Comparison of ENCODE assay signal across 10 cellular contexts in genomic region chr20:25288291-25289181, GRCh38. TPM values are rescaled to one million over a fixed set of nuclear protein-coding genes. Genes with fewer than 3 reads are reported as not detected.
DNase-seq lines count a peak whose midpoint lies in the region; ATAC-seq, FAIRE-seq and TF ChIP-seq lines count a peak whose summit lies in the region.
"Had no signal": no experiment of that assay in that cellular context is flagged by ENCODE, and none has a peak within 500 bp of the region (broad histone marks: within the 10 kb centered on the region; RNA-seq: fewer than 3 reads in every experiment).

No MANE protein-coding gene starts in this region.

- peak overlapping the region; percentile 32 for H3K27ac ChIP-seq in epithelial cell of prostate
- H3K27ac ChIP-seq: tibial artery had no signal

- intact Hi-C loops in activated CD4-positive, alpha-beta T cell treated with anti-CD3 and anti-CD28 coated beads, Interleukin-2, amount 10 ng/mL, durations not matched to agents 24 days and 14 days (cut with micrococcal nuclease) = no loop called here

- H3K36me3 Mint-ChIP-seq in activated CD4-positive, alpha-beta T cell treated with anti-CD3 and anti-CD28 coated beads, Interleukin-2, amount 10 ng/mL, durations not matched to agents 24 days and 14 days (ENCODE audit: low read depth) = peaks cover 31% of the 10 kb centered on the region

- peak; percentile 91 for ATAC-seq in GM19438 (IDR thresholded peaks at IDR 0.05; ENCODE audit: low read depth, unreplicated experiment)
- peak; percentile 98 for ATAC-seq in HG03103 (IDR thresholded peaks at IDR 0.05; ENCODE audit: low read depth, unreplicated experiment)

- H3K4me3 Mint-ChIP-seq in activated CD4-positive, alpha-beta T cell treated with anti-CD3 and anti-CD28 coated beads, Interleukin-2, amount 10 ng/mL, durations not matched to agents 24 days and 14 days = no peak overlapping the region

- H3K27ac Mint-ChIP-seq in activated CD4-positive, alpha-beta T cell treated with anti-CD3 and anti-CD28 coated beads, Interleukin-2, amount 10 ng/mL, durations not matched to agents 24 days and 14 days = no peak overlapping the region

- TF ChIP-seq POLR2A in GM12891 (IDR thresholded peaks at IDR 0.05; ENCODE audit: low read depth, low read length) = no peak

- H3K9me3 Mint-ChIP-seq in activated CD4-positive, alpha-beta T cell treated with anti-CD3 and anti-CD28 coated beads, Interleukin-2, amount 10 ng/mL, durations not matched to agents 24 days and 14 days = no peaks in the 10 kb centered on the region

- H3K27me3 Mint-ChIP-seq in activated CD4-positive, alpha-beta T cell treated with anti-CD3 and anti-CD28 coated beads, Interleukin-2, amount 10 ng/mL, durations not matched to agents 24 days and 14 days = no peaks in the 10 kb centered on the region

- FAIRE-seq in GM12891 (lab: Jason Lieb, UNC) (peak; percentile 95), frontal cortex (lab: Jason Lieb, UNC) (no peak)
- FAIRE-seq: D721Med had no signal

- peak; percentile 72 for DNase-seq in GM12891 (ENCODE audit: insufficient read length, low spot score)
- no peak for DNase-seq in epithelial cell of prostate (ENCODE audit: low read depth, low spot score)
- no peak for DNase-seq in OCI-M2 (lab: John Stamatoyannopoulos, UW; ENCODE audit: unreplicated experiment)
- DNase-seq in activated CD4-positive, alpha-beta T cell treated with anti-CD3 and anti-CD28 coated beads, Interleukin-2, amount 10 ng/mL, durations not matched to agents 24 days and 14 days = no peak
- DNase-seq in frontal cortex (ENCODE audit: low spot score in 2 of 2) = no peak
- DNase-seq in NCI-H524 treated with DMSO at 0.1 percent for 48 hours (lab: John Stamatoyannopoulos, UW) = no peak

- no peaks in the 10 kb centered on the region for H3K4me1 Mint-ChIP-seq in activated CD4-positive, alpha-beta T cell treated with anti-CD3 and anti-CD28 coated beads, Interleukin-2, amount 10 ng/mL, durations not matched to agents 24 days and 14 days

TF ChIP-seq in GM12891, 5 proteins besides CTCF, POLR2A, EP300 and RAD21:
- TF ChIP-seq POLR2AphosphoS5 (IDR thresholded peaks at IDR 0.05; ENCODE audit: low read depth, low read length) = no peak
- TF ChIP-seq PAX5 (IDR thresholded peaks at IDR 0.05; ENCODE audit: insufficient read depth, low read length, severe bottlenecking) = no peak
- TF ChIP-seq POU2F2 (IDR thresholded peaks at IDR 0.05; ENCODE audit: low read depth, low read length) = no peak
- no peak for TF ChIP-seq TAF1 (IDR thresholded peaks at IDR 0.05; ENCODE audit: low read depth, low read length)
- TF ChIP-seq SPI1 (IDR thresholded peaks at IDR 0.05; ENCODE audit: low read depth, low read length) = peak; percentile 98

RNA-seq across cellular contexts. Expression of gene PYGB, which starts 40.7 kb away (rescaled TPM):
- polyA plus RNA-seq in GM12891 (2012; ENCODE audit: low read depth, missing spikeins) = 16.7 TPM
- 36.0 and 36.6 TPM in 2 replicates for total RNA-seq in activated CD4-positive, alpha-beta T cell treated with anti-CD3 and anti-CD28 coated beads, Interleukin-2, amount 10 ng/mL, durations not matched to agents 24 days and 14 days
- total RNA-seq in frontal cortex = 66.0 TPM
